8 cellular contexts compared by ENCODE assay signal in genomic region chr2:167292430-167293171, GRCh38. TPM values are rescaled to one million over a fixed set of nuclear protein-coding genes. Genes with fewer than 3 reads are reported as not detected.
DNase-seq lines count a peak whose midpoint lies in the region; ATAC-seq, FAIRE-seq and TF ChIP-seq lines count a peak whose summit lies in the region.

TSS of gene B3GALT1 (plus strand) at chr2:167293001.

- peak; percentile 13 to 57 for TF ChIP-seq POLR2A in adrenal gland (IDR thresholded peaks at IDR 0.05)

- H3K36me3 ChIP-seq in HAP-1 (replicated peaks) = no peaks in the 10 kb centered on the region
- H3K36me3 ChIP-seq in adrenal gland (replicated peaks in 1 of 2) = no peaks in the 10 kb centered on the region
- no peaks in the 10 kb centered on the region for H3K36me3 ChIP-seq in cardiac muscle cell

- H3K27ac ChIP-seq in adrenal gland (peak within 1 kb of the TSS in 3 of 5 donors; percentile 29 to 76 (median 75)), cardiac muscle cell (peak within 1 kb of the TSS; percentile 84)

- DNase-seq in GM10248 (ENCODE audit: extremely low spot score) = peak; percentile 88
- DNase-seq in HAP-1 (ENCODE audit: low spot score in 2 of 2) = peak; percentile 86 to 89
- DNase-seq in SHP77 treated with DMSO at 0.1 percent for 48 hours (lab: John Stamatoyannopoulos, UW) = peak; percentile 35
- peak; percentile 81 to 91 (median 86) for DNase-seq in adrenal gland
- DNase-seq in cardiac muscle cell (ENCODE audit: low read depth in 1 of 2, low spot score in 1 of 2) = peak; percentile 95 to 97
- DNase-seq in omental fat pad (ENCODE audit: low spot score) = no peak
- peak; percentile 94 for DNase-seq in urothelium cell line (ENCODE audit: low spot score)

- in situ Hi-C loops in HAP-1 (cut with MboI; ENCODE audit: low sequenced_read_pairs) = no loop called here

- CTCF ChIA-PET in GM10248 (lab: Yijun Ruan, JAX) = interaction anchor here (1.1 to 1.2 kb wide), 2 partner anchors 13 to 39 kb away, joined by 3 read pairs; no protein-coding TSS in a partner anchor

- peak within 1 kb of the TSS; percentile 52 for H3K4me3 ChIP-seq in HAP-1
- peak within 1 kb of the TSS; percentile 12 to 77 (median 46) for H3K4me3 ChIP-seq in adrenal gland
- peak within 1 kb of the TSS; percentile 96 for H3K4me3 ChIP-seq in cardiac muscle cell

- peaks cover 13% of the 10 kb centered on the region for H3K27me3 ChIP-seq in HAP-1 (ENCODE audit: low read depth)
- peaks cover 30% of the 10 kb centered on the region for H3K27me3 ChIP-seq in adrenal gland
- H3K27me3 ChIP-seq in cardiac muscle cell = no peaks in the 10 kb centered on the region

- peak; percentile 87 for FAIRE-seq in urothelium cell line (lab: Jason Lieb, UNC)

- H3K9me3 ChIP-seq in HAP-1 = no peaks in the 10 kb centered on the region
- H3K9me3 ChIP-seq in adrenal gland (replicated peaks in 1 of 3) = no peaks in the 10 kb centered on the region
- H3K9me3 ChIP-seq in cardiac muscle cell (ENCODE audit: low read depth) = no peaks in the 10 kb centered on the region

- POLR2A ChIA-PET in GM10248 (lab: Yijun Ruan, JAX) = no interaction called here

- H3K4me1 ChIP-seq in HAP-1 (peaks cover 2% of the 10 kb centered on the region; the same call in 1 of the 2 replicates), adrenal gland (replicated peaks in 1 of 2) (peaks cover 10 to 21% of the 10 kb centered on the region in 2 donors), cardiac muscle cell (ENCODE audit: low read depth) (no peaks in the 10 kb centered on the region)

- ATAC-seq in omental fat pad (ENCODE audit: low FRiP score) = peak; percentile 98

- intact Hi-C loops in adrenal gland (cut with DNase I) = no loop called here

- TF ChIP-seq CTCF in GM10248 (IDR thresholded peaks at IDR 0.05; ENCODE audit: control extremely low read depth, extremely low read depth, low read depth, missing control alignments) = no peak
- peak; percentile 42 for TF ChIP-seq CTCF in LNCAP (IDR thresholded peaks at IDR 0.05)
- TF ChIP-seq CTCF in adrenal gland (IDR thresholded peaks at IDR 0.05) = no peak
- TF ChIP-seq CTCF in cardiac muscle cell (IDR thresholded peaks at IDR 0.05; ENCODE audit: low read depth, low read length) = peak; percentile 26
- no peak for TF ChIP-seq CTCF in omental fat pad (IDR thresholded peaks at IDR 0.05)

- WGBS in adrenal gland, 4 donors = 0 to 3% (median 1%) methylated on average over 2 to 79 of the region's 79 CpGs

RNA-seq across cellular contexts. Expression of gene B3GALT1, which starts in this region (rescaled TPM):
- total RNA-seq in adrenal gland = under 1 TPM in 5 of 8 donors, not detected in 3; 0.11 to 0.98 (median 0.41) TPM
- under 1 TPM; 0.27 to 0.72 (median 0.37) TPM for polyA plus RNA-seq in adrenal gland
- total RNA-seq in cardiac muscle cell = 3.5 and 3.8 TPM in 2 replicates
- polyA plus RNA-seq in cardiac muscle cell = 2.3 and 2.4 TPM in 2 replicates
- total RNA-seq in omental fat pad = 1 to 10 TPM in 1 of 4 donors, under 1 TPM in 3; 0.24 to 1.3 (median 0.59) TPM

Comparison
In these comparisons a context has a peak if more than half of its experiments do, and no peak if none do; other contexts are left out.
1. Peak in DNase-seq, H3K4me3 ChIP-seq and H3K27ac ChIP-seq in adrenal gland; RNA of the gene not detected or under 1 TPM.
2. CTCF ChIP-seq: peak in LNCAP (single experiment) and cardiac muscle cell (single experiment); none in GM10248 (single experiment), adrenal gland (0 of 6) and omental fat pad (0 of 3).
3. H3K4me3 ChIP-seq: peak in every context shown above with its lines; median percentile 96 in cardiac muscle cell; 52 in HAP-1; 46 in adrenal gland.